In genomic region chr13:71864094-71864980, GRCh38 we compare ENCODE assay signal across 9 cellular contexts. TPM values are rescaled to one million over a fixed set of nuclear protein-coding genes. Genes with fewer than 3 reads are reported as not detected.
DNase-seq lines count a peak whose midpoint lies in the region; ATAC-seq, FAIRE-seq and TF ChIP-seq lines count a peak whose summit lies in the region.
"Had no signal": no experiment of that assay in that cellular context is flagged by ENCODE, and none has a peak within 500 bp of the region (broad histone marks: within the 10 kb centered on the region; RNA-seq: fewer than 3 reads in every experiment).

No MANE protein-coding gene starts in this region.

- WGBS in esophagus, 2 donors: 10 to 12% methylated on average over 39 of the region's 39 CpGs

- no peaks in the 10 kb centered on the region for H3K9me3 ChIP-seq in esophagus (ENCODE audit: control insufficient read depth in 2 of 2, insufficient read depth in 1 of 2, low read depth in 1 of 2, low read length in 1 of 2)

- H3K9me3 Mint-ChIP-seq in natural killer cell: peaks cover 0 to 3% of the 10 kb centered on the region in 2 donors

- no peak for FAIRE-seq in urothelium cell line (lab: Jason Lieb, UNC)

- TF ChIP-seq CTCF in natural killer cell (IDR thresholded peaks at IDR 0.05): no peak

- peaks cover 17 to 18% of the 10 kb centered on the region in 2 donors for H3K27me3 ChIP-seq in esophagus (ENCODE audit: control insufficient read depth in 1 of 2, insufficient read depth in 2 of 2, low read length in 2 of 2)

- H3K27me3 Mint-ChIP-seq in natural killer cell (ENCODE audit: low read depth in 2 of 2): peaks cover 33 to 50% of the 10 kb centered on the region in 2 donors

- intact Hi-C loops in natural killer cell (cut with micrococcal nuclease): no loop called here

- ATAC-seq in SK-N-SH treated with all-trans-retinoic acid at 6 μM for 48 hours (peak; percentile 54), natural killer cell (peak; percentile 55 to 75 (median 57)), HG02678 (IDR thresholded peaks at IDR 0.05; ENCODE audit: unreplicated experiment) (no peak), GM21526 (IDR thresholded peaks at IDR 0.05; ENCODE audit: low FRiP score, unreplicated experiment) (no peak)

- H3K27ac ChIP-seq in esophagus (ENCODE audit: low read depth in 2 of 2, low read length in 1 of 2): peak overlapping the region in 1 of 2 donors; percentile 4

- H3K27ac Mint-ChIP-seq in natural killer cell: peak overlapping the region in 1 of 2 donors; percentile 51

- H3K4me3 Mint-ChIP-seq in natural killer cell: peak overlapping the region; percentile 94

- H3K4me1 ChIP-seq in esophagus (ENCODE audit: control insufficient read depth in 2 of 2, insufficient read depth in 2 of 2, low read length in 1 of 2): peaks cover 11 to 18% of the 10 kb centered on the region in 2 donors

- peak overlapping the region; percentile 54 for H3K4me3 ChIP-seq in esophagus (ENCODE audit: low read depth in 1 of 2, low read length in 2 of 2)

- H3K36me3 ChIP-seq in esophagus (ENCODE audit: control insufficient read depth in 2 of 2, insufficient read depth in 2 of 2, low read length in 1 of 2): no peaks in the 10 kb centered on the region

- H3K4me1 Mint-ChIP-seq in natural killer cell: peaks cover 23 to 26% of the 10 kb centered on the region in 2 donors

- peaks cover 10% of the 10 kb centered on the region for H3K36me3 Mint-ChIP-seq in natural killer cell

- DNase-seq in SIG-M5 treated with dmso at 0.1 percent for 504 hours (lab: John Stamatoyannopoulos, UW; ENCODE audit: unreplicated experiment) (peak; percentile 18), SIG-M5 (lab: John Stamatoyannopoulos, UW) (no peak), natural killer cell (no peak), urothelium cell line (ENCODE audit: low spot score) (no peak)

TF ChIP-seq in SK-N-SH treated with all-trans-retinoic acid at 6 μM for 48 hours, 23 proteins besides CTCF, POLR2A, EP300 and RAD21:
- no peak for TF ChIP-seq ISL1 (CRISPR knock-in tag; IDR thresholded peaks at IDR 0.05)
- TF ChIP-seq CREB5 (CRISPR knock-in tag; IDR thresholded peaks at IDR 0.05; ENCODE audit: low read depth): no peak
- TF ChIP-seq PATZ1 (CRISPR knock-in tag; IDR thresholded peaks at IDR 0.05; ENCODE audit: borderline replicate concordance): no peak
- no peak for TF ChIP-seq TCF4 (CRISPR knock-in tag; IDR thresholded peaks at IDR 0.05; ENCODE audit: borderline replicate concordance)
- TF ChIP-seq ARNTL (CRISPR knock-in tag; IDR thresholded peaks at IDR 0.05; ENCODE audit: borderline replicate concordance, low read depth): no peak
- TF ChIP-seq TSHZ2 (CRISPR knock-in tag; IDR thresholded peaks at IDR 0.05): no peak
- TF ChIP-seq TOX (CRISPR knock-in tag; IDR thresholded peaks at IDR 0.05; ENCODE audit: borderline replicate concordance): no peak

RNA-seq across cellular contexts. Expression of gene DACH1, which starts 2.7 kb away (rescaled TPM):
- polyA plus RNA-seq in esophagus: under 1 TPM; 0.16 TPM
- 1 to 10 TPM in 1 of 3 donors, under 1 TPM in 2; 0.29 to 2.3 (median 0.49) TPM for total RNA-seq in natural killer cell
- total RNA-seq: Daoy had no signal

Comparison
In these comparisons a context has a peak if more than half of its experiments do, and no peak if none do; other contexts are left out.
1. ATAC-seq: peak in SK-N-SH treated with all-trans-retinoic acid at 6 μM for 48 hours (single experiment) and natural killer cell (3 of 3); none in HG02678 (single experiment) and GM21526 (single experiment).